ENCODE assay signal across 8 cellular contexts in genomic region chrX:107776649-107777535, GRCh38. TPM values are rescaled to one million over a fixed set of nuclear protein-coding genes. Genes with fewer than 3 reads are reported as not detected.
DNase-seq lines count a peak whose midpoint lies in the region; ATAC-seq and TF ChIP-seq lines count a peak whose summit lies in the region.

No MANE protein-coding gene starts in this region.

- ATAC-seq in HG02798 (IDR thresholded peaks at IDR 0.05; ENCODE audit: poor library complexity, unreplicated experiment) = peak; percentile 84
- ATAC-seq in right cardiac atrium = peak; percentile 73 to 80
- ATAC-seq in psoas muscle = peak; percentile 70 to 78 (median 73)

- TF ChIP-seq CTCF in GM12872 (IDR thresholded peaks at IDR 0.05; ENCODE audit: insufficient read depth, low read depth, low read length) (peak; percentile 58), psoas muscle (IDR thresholded peaks at IDR 0.05) (peak; percentile 81)

- WGBS in right cardiac atrium = 6% methylated on average over 20 of the region's 20 CpGs
- 7 to 17% (median 7%) methylated on average over 20 of the region's 20 CpGs for WGBS in psoas muscle, 3 donors
- 5% methylated on average over 20 of the region's 20 CpGs for WGBS in urinary bladder

- H3K27me3 ChIP-seq in right cardiac atrium (ENCODE audit: control insufficient read depth, insufficient read depth) = no peaks in the 10 kb centered on the region
- peaks cover 0 to 17% (median 0%) of the 10 kb centered on the region in 3 donors for H3K27me3 ChIP-seq in psoas muscle (ENCODE audit: insufficient read depth in 3 of 3, low read length in 2 of 3)

- peak; percentile 82 for DNase-seq in NCI-H1436 (lab: John Stamatoyannopoulos, UW)
- peak; percentile 36 to 80 (median 63) for DNase-seq in T-helper 1 cell
- peak in 55 of 58 donors; percentile 1 to 84 (median 54) for DNase-seq in anterior cingulate cortex (lab: John Stamatoyannopoulos, UW)
- DNase-seq in right cardiac atrium = peak; percentile 78 to 91 (median 79)
- DNase-seq in psoas muscle = peak; percentile 61 to 76

- no peaks in the 10 kb centered on the region for H3K4me1 ChIP-seq in right cardiac atrium (ENCODE audit: control insufficient read depth, insufficient read depth, low read length)
- peaks cover 6% of the 10 kb centered on the region for H3K4me1 ChIP-seq in psoas muscle
- no peaks in the 10 kb centered on the region for H3K4me1 ChIP-seq in urinary bladder (ENCODE audit: insufficient read depth)

- H3K27ac ChIP-seq in right cardiac atrium (ENCODE audit: low read length) = peak overlapping the region; percentile 80
- H3K27ac ChIP-seq in psoas muscle = peak overlapping the region; percentile 84
- peak overlapping the region; percentile 23 for H3K27ac ChIP-seq in urinary bladder (ENCODE audit: low read depth)

- H3K9me3 ChIP-seq in right cardiac atrium (ENCODE audit: control insufficient read depth, low read length) (no peaks in the 10 kb centered on the region), psoas muscle (no peaks in the 10 kb centered on the region)

- no peaks in the 10 kb centered on the region for H3K36me3 ChIP-seq in psoas muscle (ENCODE audit: insufficient read depth in 1 of 2, low read depth in 1 of 2)
- H3K36me3 ChIP-seq in urinary bladder (ENCODE audit: insufficient read depth) = no peaks in the 10 kb centered on the region

- intact Hi-C loops in right cardiac atrium (cut with DNase I) (loop anchor here (2.0 to 5.0 kb wide), 6 partner anchors 60 to 120 kb away; no protein-coding TSS in a partner anchor), psoas muscle (cut with DNase I) (loop anchor here (2.0 to 5.0 kb wide), 4 partner anchors 58 to 120 kb away; no protein-coding TSS in a partner anchor)

- H3K4me3 ChIP-seq in right cardiac atrium (ENCODE audit: low read length) = peak overlapping the region; percentile 60
- peak overlapping the region; percentile 72 for H3K4me3 ChIP-seq in psoas muscle
- peak overlapping the region; percentile 65 for H3K4me3 ChIP-seq in urinary bladder (ENCODE audit: low read depth, low read length)

RNA-seq across cellular contexts. Expression of gene NCBP2L, which starts 0.6 kb away (rescaled TPM):
- total RNA-seq in right cardiac atrium = not detected
- not detected for polyA plus RNA-seq in right cardiac atrium
- total RNA-seq in psoas muscle = not detected
- under 1 TPM in 2 of 3 donors, not detected in 1; 0.03 to 0.40 TPM for polyA plus RNA-seq in psoas muscle
- total RNA-seq in urinary bladder = not detected
- not detected for polyA plus RNA-seq in urinary bladder

RNA-seq across cellular contexts. Expression of gene TSC22D3, which starts 1.3 kb away (rescaled TPM):
- total RNA-seq in right cardiac atrium = 100 to 1,000 TPM in 1 of 4 donors, 10 to 100 TPM in 3; 52.6 to 129 (median 71.0) TPM
- polyA plus RNA-seq in right cardiac atrium = 104 TPM
- total RNA-seq in psoas muscle = 100 to 1,000 TPM in 3 of 4 donors, 10 to 100 TPM in 1; 23.7 to 310 (median 184) TPM
- polyA plus RNA-seq in psoas muscle = 1,000 to 10,000 TPM in 1 of 3 donors, 100 to 1,000 TPM in 2; 467 to 1,236 (median 802) TPM
- 63.2 TPM for total RNA-seq in urinary bladder
- polyA plus RNA-seq in urinary bladder = 843 TPM

RNA-seq across cellular contexts. Expression of gene MID2, which starts 48.8 kb away (rescaled TPM):
- total RNA-seq in right cardiac atrium (1 to 10 TPM; 5.0 to 6.4 (median 5.9) TPM), psoas muscle (10 to 100 TPM; 17.5 to 21.6 (median 20.0) TPM), urinary bladder (24.6 TPM)
- polyA plus RNA-seq in right cardiac atrium (0.79 TPM), psoas muscle (10 to 100 TPM in 1 of 3 donors, 1 to 10 TPM in 2; 4.8 to 20.5 (median 5.9) TPM), urinary bladder (14.1 TPM)

Comparison
In these comparisons a context has a peak if more than half of its experiments do, and no peak if none do; other contexts are left out.
1. Peak in every context shown above with its lines: DNase-seq, ATAC-seq, H3K4me3 ChIP-seq and H3K27ac ChIP-seq.
2. H3K27ac ChIP-seq: peak in every context shown above with its lines; median percentile 84 in psoas muscle; 80 in right cardiac atrium; 23 in urinary bladder.